8 cellular contexts compared by ENCODE assay signal in the genomic region with DNA sequence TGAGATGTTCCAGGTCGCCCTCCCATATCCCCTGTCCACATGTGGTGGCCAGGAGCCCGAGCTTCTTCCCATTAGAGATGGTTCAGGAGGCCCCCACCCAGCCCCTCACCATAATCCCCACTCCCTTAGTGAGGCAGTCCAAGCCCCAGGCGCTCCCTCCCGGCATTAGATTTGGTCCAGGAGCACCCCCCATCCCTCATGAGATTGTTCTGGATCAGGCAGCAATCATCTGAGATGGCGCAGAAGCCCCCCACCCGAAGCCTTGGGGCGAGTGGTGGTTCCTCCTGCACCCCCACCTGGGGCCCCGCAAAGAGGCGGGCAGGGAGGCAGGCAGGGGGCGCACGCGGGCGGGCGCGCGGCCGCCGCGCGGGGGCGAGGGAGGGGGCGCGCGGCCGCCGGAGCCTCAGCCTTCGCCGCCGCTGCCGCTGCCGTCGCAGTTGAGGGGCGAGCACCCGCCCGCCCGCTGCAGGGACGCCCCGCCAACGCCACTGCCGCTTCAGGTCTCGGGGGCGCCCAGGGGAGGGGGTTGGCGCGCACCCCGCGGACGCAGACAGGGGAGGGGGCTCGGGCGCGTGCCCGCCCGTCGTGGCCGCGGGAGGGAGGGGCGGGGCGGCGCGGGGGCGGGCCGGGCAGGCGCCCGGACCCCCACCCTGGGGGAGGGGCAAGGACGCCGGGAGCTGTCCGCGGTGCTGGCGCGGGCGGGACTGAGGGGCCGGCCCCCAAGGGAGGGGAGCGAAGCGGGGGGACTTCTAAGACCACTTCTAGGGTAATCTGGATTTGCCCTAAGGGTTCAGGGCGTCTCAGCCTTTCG. TPM values are rescaled to one million over a fixed set of nuclear protein-coding genes. Genes with fewer than 3 reads are reported as not detected.
DNase-seq lines count a peak whose midpoint lies in the region; ATAC-seq and TF ChIP-seq lines count a peak whose summit lies in the region.

No MANE protein-coding gene starts in this region.

- no peak for ATAC-seq in HG03469 (IDR thresholded peaks at IDR 0.05; ENCODE audit: unreplicated experiment)
- ATAC-seq in HG03457 (IDR thresholded peaks at IDR 0.05; ENCODE audit: unreplicated experiment): no peak

- intact Hi-C loops in ascending aorta (cut with DNase I): no loop called here

- peak overlapping the region in 1 of 2 experiments; percentile 8 for H3K18ac ChIP-seq in mesenchymal stem cell (ENCODE audit: low read depth in 1 of 2, low read length in 2 of 2)

- H2BK12ac ChIP-seq in mesenchymal stem cell (ENCODE audit: low read length in 2 of 2): no peak overlapping the region

- no peak overlapping the region for H2BK120ac ChIP-seq in mesenchymal stem cell (ENCODE audit: low read depth, low read length)

- H3K23ac ChIP-seq in mesenchymal stem cell (ENCODE audit: low read length in 2 of 2): no peak overlapping the region

- H2AK5ac ChIP-seq in mesenchymal stem cell (ENCODE audit: low read length, severe bottlenecking): no peak overlapping the region

- no peaks in the 10 kb centered on the region for H3K79me1 ChIP-seq in mesenchymal stem cell (replicated peaks; ENCODE audit: low read length, poor library complexity, severe bottlenecking)

- WGBS in mesenchymal stem cell: 3% methylated on average over 41 of the region's 75 CpGs

- no peak overlapping the region for H4K91ac ChIP-seq in mesenchymal stem cell (ENCODE audit: low read length)

- H3K9me3 ChIP-seq in ascending aorta (no peaks in the 10 kb centered on the region), mesenchymal stem cell (ENCODE audit: control insufficient read depth, low read length) (no peaks in the 10 kb centered on the region)

- no peak overlapping the region for H3K9ac ChIP-seq in mesenchymal stem cell (ENCODE audit: low read length)

- no peak overlapping the region for H3K4ac ChIP-seq in mesenchymal stem cell (ENCODE audit: low read depth in 1 of 2, low read length in 2 of 2)

- H2BK5ac ChIP-seq in mesenchymal stem cell (ENCODE audit: low read depth, low read length, poor library complexity, severe bottlenecking): no peak overlapping the region

- H3K27me3 ChIP-seq in ascending aorta: no peaks in the 10 kb centered on the region
- peaks cover 56 to 62% of the 10 kb centered on the region in 2 experiments for H3K27me3 ChIP-seq in mesenchymal stem cell (ENCODE audit: control insufficient read depth in 1 of 2, insufficient read depth in 1 of 2, low read length in 2 of 2)

- H3K4me3 ChIP-seq in ascending aorta: peak overlapping the region in 1 of 2 donors; percentile 62
- H3K4me3 ChIP-seq in mesenchymal stem cell (ENCODE audit: insufficient read depth in 1 of 2, low read depth in 1 of 2, low read length in 2 of 2): peak overlapping the region in 1 of 2 experiments; percentile 27

- TF ChIP-seq CTCF in GM12873 (IDR thresholded peaks at IDR 0.05; ENCODE audit: insufficient read depth, low read depth, low read length, missing control alignments) (peak; percentile 13), ascending aorta (IDR thresholded peaks at IDR 0.05) (peak in 2 of 3 experiments; percentile 12 to 29)

- no peak overlapping the region for H2AFZ ChIP-seq in mesenchymal stem cell (ENCODE audit: low read depth, low read length)

- H3K27ac ChIP-seq in ascending aorta (no peak overlapping the region), mesenchymal stem cell (ENCODE audit: low read length, poor library complexity, severe bottlenecking) (no peak overlapping the region)

- no peak overlapping the region for H3K14ac ChIP-seq in mesenchymal stem cell (ENCODE audit: low read length in 2 of 2)

- peak overlapping the region; percentile 40 for H3K4me2 ChIP-seq in mesenchymal stem cell (ENCODE audit: low read length, poor library complexity, severe bottlenecking)

- no peaks in the 10 kb centered on the region for H3K36me3 ChIP-seq in ascending aorta
- no peaks in the 10 kb centered on the region for H3K36me3 ChIP-seq in mesenchymal stem cell (ENCODE audit: control insufficient read depth in 1 of 2, insufficient read depth in 2 of 2, low read depth in 1 of 2, low read length in 2 of 2)

- H3K4me1 ChIP-seq in ascending aorta (peaks cover 2 to 5% of the 10 kb centered on the region in 2 donors), mesenchymal stem cell (ENCODE audit: control insufficient read depth, insufficient read depth, low read depth, low read length) (peaks cover 15% of the 10 kb centered on the region)

- no peak overlapping the region for H2BK15ac ChIP-seq in mesenchymal stem cell (ENCODE audit: low read depth, poor library complexity, severe bottlenecking)

- no peak overlapping the region for H4K8ac ChIP-seq in mesenchymal stem cell (ENCODE audit: low read length)

- peak; percentile 60 for DNase-seq in NCI-H2196 (lab: John Stamatoyannopoulos, UW; ENCODE audit: unreplicated experiment)
- DNase-seq in ascending aorta (ENCODE audit: low spot score in 2 of 2): no peak
- no peak for DNase-seq in mesenchymal stem cell
- DNase-seq in GOT3 (lab: John Stamatoyannopoulos, UW): no peak
- DNase-seq in GDM1 (lab: John Stamatoyannopoulos, UW): no peak

RNA-seq across cellular contexts. Expression of a gene that starts 46.4 kb away (rescaled TPM):
- total RNA-seq in ascending aorta: 192 TPM
- polyA plus RNA-seq in mesenchymal stem cell (2013, experiment 1 of 2): 112 TPM
- polyA plus RNA-seq in mesenchymal stem cell (2013, experiment 2 of 2): 108 TPM
